Comparison of ENCODE assay signal across 1 cellular context in the genomic region with DNA sequence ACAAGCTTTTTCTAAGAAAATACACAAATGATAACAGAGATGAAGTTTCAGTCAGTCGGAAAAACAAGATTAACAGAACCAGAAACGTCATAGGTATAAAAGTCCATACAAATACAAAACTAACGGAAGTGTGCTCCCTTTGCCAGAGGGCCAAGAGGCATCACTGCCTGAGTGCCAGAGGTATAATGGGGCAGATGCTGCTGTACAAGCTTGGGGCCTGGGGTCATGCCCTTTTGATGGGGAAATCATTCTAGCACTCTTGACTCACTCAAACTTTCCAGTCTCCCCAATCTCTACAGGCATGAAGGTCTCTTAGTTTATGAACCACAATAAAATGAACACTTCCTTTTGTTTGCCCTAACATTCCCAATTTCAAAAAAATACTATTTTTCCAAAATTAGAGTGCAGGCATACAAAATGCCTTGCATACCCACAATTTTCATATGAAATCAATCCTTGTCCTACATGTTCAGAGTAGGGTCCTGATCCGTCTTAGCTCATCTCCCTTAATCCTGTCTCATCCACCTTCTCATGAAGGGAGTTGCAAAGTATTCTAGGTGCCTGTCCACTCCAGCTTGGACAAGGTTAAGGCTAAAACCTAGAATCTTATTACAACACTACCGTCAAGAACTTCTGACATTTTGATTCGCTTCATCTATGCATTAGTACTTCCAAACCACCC.
TF ChIP-seq lines count a peak whose summit lies in the region.

No MANE protein-coding gene starts in this region.

TF ChIP-seq in HEK293, 187 proteins besides CTCF, POLR2A, EP300 and RAD21 (continued from another document):
- TF ChIP-seq, protein P1, sequence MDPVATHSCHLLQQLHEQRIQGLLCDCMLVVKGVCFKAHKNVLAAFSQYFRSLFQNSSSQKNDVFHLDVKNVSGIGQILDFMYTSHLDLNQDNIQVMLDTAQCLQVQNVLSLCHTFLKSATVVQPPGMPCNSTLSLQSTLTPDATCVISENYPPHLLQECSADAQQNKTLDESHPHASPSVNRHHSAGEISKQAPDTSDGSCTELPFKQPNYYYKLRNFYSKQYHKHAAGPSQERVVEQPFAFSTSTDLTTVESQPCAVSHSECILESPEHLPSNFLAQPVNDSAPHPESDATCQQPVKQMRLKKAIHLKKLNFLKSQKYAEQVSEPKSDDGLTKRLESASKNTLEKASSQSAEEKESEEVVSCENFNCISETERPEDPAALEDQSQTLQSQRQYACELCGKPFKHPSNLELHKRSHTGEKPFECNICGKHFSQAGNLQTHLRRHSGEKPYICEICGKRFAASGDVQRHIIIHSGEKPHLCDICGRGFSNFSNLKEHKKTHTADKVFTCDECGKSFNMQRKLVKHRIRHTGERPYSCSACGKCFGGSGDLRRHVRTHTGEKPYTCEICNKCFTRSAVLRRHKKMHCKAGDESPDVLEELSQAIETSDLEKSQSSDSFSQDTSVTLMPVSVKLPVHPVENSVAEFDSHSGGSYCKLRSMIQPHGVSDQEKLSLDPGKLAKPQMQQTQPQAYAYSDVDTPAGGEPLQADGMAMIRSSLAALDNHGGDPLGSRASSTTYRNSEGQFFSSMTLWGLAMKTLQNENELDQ (tag by site-specific recombination; IDR thresholded peaks at IDR 0.05; ENCODE audit: low read depth): no peak
TF ChIP-seq in HEK293: peak in this region for 0.
